Comparison of ENCODE assay signal across 23 cellular contexts in genomic region chr3:113927556-113927955, GRCh38. TPM values are rescaled to one million over a fixed set of nuclear protein-coding genes. Genes with fewer than 3 reads are reported as not detected.
DNase-seq lines count a peak whose midpoint lies in the region; ATAC-seq and FAIRE-seq lines count a peak whose summit lies in the region.
"Had no signal": no experiment of that assay in that cellular context is flagged by ENCODE, and none has a peak within 500 bp of the region (broad histone marks: within the 10 kb centered on the region; RNA-seq: fewer than 3 reads in every experiment).

No MANE protein-coding gene starts in this region.

- ATAC-seq in activated naive CD8-positive, alpha-beta T cell treated with anti-CD3 and anti-CD28 coated beads, Interleukin-2, amount 10 ng/mL, durations not matched to agents 7 days and 5 days (ENCODE audit: low read depth) = peak; percentile 52
- ATAC-seq in memory B cell (ENCODE audit: low read depth) = peak; percentile 52
- no peak for ATAC-seq in GM21381 (IDR thresholded peaks at IDR 0.05; ENCODE audit: unreplicated experiment)
- ATAC-seq: GM12878, HCT116, PC-3 had no signal

- CTCF ChIA-PET in activated CD4-positive, alpha-beta memory T cell treated with anti-CD3 and anti-CD28 coated beads for 36 hours (lab: Charles Lee) = no interaction called here
- CTCF ChIA-PET in activated CD4-positive, alpha-beta memory T cell treated with anti-CD3 and anti-CD28 coated beads, Interleukin-2, amount 10 ng/mL, durations not matched to agents 7 days and 5 days (lab: Charles Lee) = no interaction called here

- intact Hi-C loops in activated CD4-positive, alpha-beta memory T cell treated with anti-CD3 and anti-CD28 coated beads for 36 hours (cut with micrococcal nuclease) = no loop called here

- H3K9me3 Mint-ChIP-seq in activated naive CD8-positive, alpha-beta T cell treated with anti-CD3 and anti-CD28 coated beads, Interleukin-2, amount 10 ng/mL, durations not matched to agents 7 days and 5 days = peaks cover 16% of the 10 kb centered on the region
- peaks cover 23% of the 10 kb centered on the region for H3K9me3 Mint-ChIP-seq in activated naive CD8-positive, alpha-beta T cell treated with anti-CD3 and anti-CD28 coated beads for 36 hours
- H3K9me3 Mint-ChIP-seq in memory B cell = peaks cover 18% of the 10 kb centered on the region
- peaks cover 25% of the 10 kb centered on the region for H3K9me3 Mint-ChIP-seq in activated CD4-positive, alpha-beta memory T cell treated with anti-CD3 and anti-CD28 coated beads for 36 hours
- peaks cover 25% of the 10 kb centered on the region for H3K9me3 Mint-ChIP-seq in activated CD4-positive, alpha-beta memory T cell treated with anti-CD3 and anti-CD28 coated beads, Interleukin-2, amount 10 ng/mL, durations not matched to agents 7 days and 5 days

- no peak overlapping the region for H3K4me3 Mint-ChIP-seq in activated naive CD8-positive, alpha-beta T cell treated with anti-CD3 and anti-CD28 coated beads, Interleukin-2, amount 10 ng/mL, durations not matched to agents 7 days and 5 days
- H3K4me3 Mint-ChIP-seq in activated naive CD8-positive, alpha-beta T cell treated with anti-CD3 and anti-CD28 coated beads for 36 hours = no peak overlapping the region
- no peak overlapping the region for H3K4me3 Mint-ChIP-seq in memory B cell
- H3K4me3 Mint-ChIP-seq in activated CD4-positive, alpha-beta memory T cell treated with anti-CD3 and anti-CD28 coated beads for 36 hours = no peak overlapping the region
- H3K4me3 Mint-ChIP-seq in activated CD4-positive, alpha-beta memory T cell treated with anti-CD3 and anti-CD28 coated beads, Interleukin-2, amount 10 ng/mL, durations not matched to agents 7 days and 5 days = no peak overlapping the region
- H3K4me3 Mint-ChIP-seq: CD4-positive, alpha-beta T cell had no signal

- peaks cover 4% of the 10 kb centered on the region for H3K4me1 Mint-ChIP-seq in activated naive CD8-positive, alpha-beta T cell treated with anti-CD3 and anti-CD28 coated beads, Interleukin-2, amount 10 ng/mL, durations not matched to agents 7 days and 5 days
- no peaks in the 10 kb centered on the region for H3K4me1 Mint-ChIP-seq in activated naive CD8-positive, alpha-beta T cell treated with anti-CD3 and anti-CD28 coated beads for 36 hours
- H3K4me1 Mint-ChIP-seq in memory B cell = peaks cover 11% of the 10 kb centered on the region
- H3K4me1 Mint-ChIP-seq in activated CD4-positive, alpha-beta memory T cell treated with anti-CD3 and anti-CD28 coated beads for 36 hours (ENCODE audit: low read depth) = no peaks in the 10 kb centered on the region
- peaks cover 1% of the 10 kb centered on the region for H3K4me1 Mint-ChIP-seq in activated CD4-positive, alpha-beta memory T cell treated with anti-CD3 and anti-CD28 coated beads, Interleukin-2, amount 10 ng/mL, durations not matched to agents 7 days and 5 days

- peak; percentile 30 for FAIRE-seq in urothelium cell line (lab: Jason Lieb, UNC)
- FAIRE-seq: D721Med, GM12878, H1 had no signal

- H3K36me3 Mint-ChIP-seq in activated naive CD8-positive, alpha-beta T cell treated with anti-CD3 and anti-CD28 coated beads, Interleukin-2, amount 10 ng/mL, durations not matched to agents 7 days and 5 days = peaks cover 9% of the 10 kb centered on the region
- H3K36me3 Mint-ChIP-seq in activated naive CD8-positive, alpha-beta T cell treated with anti-CD3 and anti-CD28 coated beads for 36 hours = peaks cover 4% of the 10 kb centered on the region
- H3K36me3 Mint-ChIP-seq in memory B cell = peaks cover 31% of the 10 kb centered on the region
- H3K36me3 Mint-ChIP-seq in activated CD4-positive, alpha-beta memory T cell treated with anti-CD3 and anti-CD28 coated beads for 36 hours = peaks cover 16% of the 10 kb centered on the region
- peaks cover 10% of the 10 kb centered on the region for H3K36me3 Mint-ChIP-seq in activated CD4-positive, alpha-beta memory T cell treated with anti-CD3 and anti-CD28 coated beads, Interleukin-2, amount 10 ng/mL, durations not matched to agents 7 days and 5 days (ENCODE audit: low read depth)

- peaks cover 17% of the 10 kb centered on the region for H3K27me3 Mint-ChIP-seq in activated naive CD8-positive, alpha-beta T cell treated with anti-CD3 and anti-CD28 coated beads, Interleukin-2, amount 10 ng/mL, durations not matched to agents 7 days and 5 days
- H3K27me3 Mint-ChIP-seq in activated naive CD8-positive, alpha-beta T cell treated with anti-CD3 and anti-CD28 coated beads for 36 hours = peaks cover 6% of the 10 kb centered on the region
- no peaks in the 10 kb centered on the region for H3K27me3 Mint-ChIP-seq in memory B cell
- peaks cover 11% of the 10 kb centered on the region for H3K27me3 Mint-ChIP-seq in activated CD4-positive, alpha-beta memory T cell treated with anti-CD3 and anti-CD28 coated beads for 36 hours
- H3K27me3 Mint-ChIP-seq in activated CD4-positive, alpha-beta memory T cell treated with anti-CD3 and anti-CD28 coated beads, Interleukin-2, amount 10 ng/mL, durations not matched to agents 7 days and 5 days = peaks cover 16% of the 10 kb centered on the region
- H3K27me3 Mint-ChIP-seq: IgD-negative memory B cell had no signal

- no peak for DNase-seq in activated naive CD8-positive, alpha-beta T cell treated with anti-CD3 and anti-CD28 coated beads, Interleukin-2, amount 10 ng/mL, durations not matched to agents 7 days and 5 days
- DNase-seq in activated naive CD8-positive, alpha-beta T cell treated with anti-CD3 and anti-CD28 coated beads for 36 hours = no peak
- DNase-seq in Kasumi-1 (lab: John Stamatoyannopoulos, UW) = peak; percentile 30 to 54
- DNase-seq in memory B cell (ENCODE audit: low spot score in 2 of 2) = no peak
- DNase-seq in urothelium cell line (ENCODE audit: low spot score) = no peak
- no peak for DNase-seq in activated CD4-positive, alpha-beta memory T cell treated with anti-CD3 and anti-CD28 coated beads for 36 hours
- no peak for DNase-seq in activated CD4-positive, alpha-beta memory T cell treated with anti-CD3 and anti-CD28 coated beads, Interleukin-2, amount 10 ng/mL, durations not matched to agents 7 days and 5 days
- DNase-seq: CD4-positive, alpha-beta T cell; MG63; NCI-H2029; NCI-H226; NCI-H524; NCI-H748 treated with DMSO at 0.1 percent for 48 hours; NK-92 treated with Interleukin-12 subunit alpha and Interleukin-12 subunit beta, amount 100 ng/mL, for 24 hours; PC-3; SK-N-SH; SW 1271 had no signal

- POLR2A ChIA-PET in activated naive CD8-positive, alpha-beta T cell treated with anti-CD3 and anti-CD28 coated beads, Interleukin-2, amount 10 ng/mL, durations not matched to agents 7 days and 5 days (lab: Charles Lee) = interaction anchor here (1.1 kb wide), 1 partner anchor 12 kb away, joined by 3 read pairs; no protein-coding TSS in a partner anchor
- POLR2A ChIA-PET in activated CD4-positive, alpha-beta memory T cell treated with anti-CD3 and anti-CD28 coated beads for 36 hours (lab: Charles Lee) = no interaction called here
- POLR2A ChIA-PET in activated CD4-positive, alpha-beta memory T cell treated with anti-CD3 and anti-CD28 coated beads, Interleukin-2, amount 10 ng/mL, durations not matched to agents 7 days and 5 days (lab: Charles Lee) = no interaction called here

- H3K27ac Mint-ChIP-seq in activated naive CD8-positive, alpha-beta T cell treated with anti-CD3 and anti-CD28 coated beads, Interleukin-2, amount 10 ng/mL, durations not matched to agents 7 days and 5 days = no peak overlapping the region
- no peak overlapping the region for H3K27ac Mint-ChIP-seq in activated naive CD8-positive, alpha-beta T cell treated with anti-CD3 and anti-CD28 coated beads for 36 hours
- H3K27ac Mint-ChIP-seq in memory B cell = no peak overlapping the region
- H3K27ac Mint-ChIP-seq in activated CD4-positive, alpha-beta memory T cell treated with anti-CD3 and anti-CD28 coated beads for 36 hours = no peak overlapping the region
- no peak overlapping the region for H3K27ac Mint-ChIP-seq in activated CD4-positive, alpha-beta memory T cell treated with anti-CD3 and anti-CD28 coated beads, Interleukin-2, amount 10 ng/mL, durations not matched to agents 7 days and 5 days
- H3K27ac Mint-ChIP-seq: CD4-positive, alpha-beta T cell had no signal

RNA-seq across cellular contexts. Expression of gene ZDHHC23, which starts 20.3 kb away (rescaled TPM):
- 1 to 10 TPM; 3.4 to 3.7 TPM for total RNA-seq in activated naive CD8-positive, alpha-beta T cell treated with anti-CD3 and anti-CD28 coated beads, Interleukin-2, amount 10 ng/mL, durations not matched to agents 7 days and 5 days
- total RNA-seq in activated naive CD8-positive, alpha-beta T cell treated with anti-CD3 and anti-CD28 coated beads for 36 hours = 1 to 10 TPM; 2.6 to 3.7 TPM
- 1 to 10 TPM; 5.4 to 6.6 TPM for total RNA-seq in activated CD4-positive, alpha-beta memory T cell treated with anti-CD3 and anti-CD28 coated beads for 36 hours
- total RNA-seq in activated CD4-positive, alpha-beta memory T cell treated with anti-CD3 and anti-CD28 coated beads, Interleukin-2, amount 10 ng/mL, durations not matched to agents 7 days and 5 days = 1 to 10 TPM; 3.1 to 3.9 TPM

Comparison
In these comparisons a context has a peak if more than half of its experiments do, and no peak if none do; other contexts are left out.
1. DNase-seq: peak in Kasumi-1 (2 of 2); none in activated naive CD8-positive, alpha-beta T cell treated with anti-CD3 and anti-CD28 coated beads, Interleukin-2, amount 10 ng/mL, durations not matched to agents 7 days and 5 days (single experiment), activated naive CD8-positive, alpha-beta T cell treated with anti-CD3 and anti-CD28 coated beads for 36 hours (single experiment), memory B cell (0 of 2), urothelium cell line (single experiment), activated CD4-positive, alpha-beta memory T cell treated with anti-CD3 and anti-CD28 coated beads for 36 hours (single experiment) and activated CD4-positive, alpha-beta memory T cell treated with anti-CD3 and anti-CD28 coated beads, Interleukin-2, amount 10 ng/mL, durations not matched to agents 7 days and 5 days (single experiment).